13 cellular contexts compared by ENCODE assay signal in genomic region chr21:42263591-42264131, GRCh38. TPM values are rescaled to one million over a fixed set of nuclear protein-coding genes. Genes with fewer than 3 reads are reported as not detected.
DNase-seq lines count a peak whose midpoint lies in the region; ATAC-seq and TF ChIP-seq lines count a peak whose summit lies in the region.
"Had no signal": no experiment of that assay in that cellular context is flagged by ENCODE, and none has a peak within 500 bp of the region (broad histone marks: within the 10 kb centered on the region; RNA-seq: fewer than 3 reads in every experiment).

No MANE protein-coding gene starts in this region.

- H3K36me3 Mint-ChIP-seq in GM23338 (ENCODE audit: low read depth), result no peaks in the 10 kb centered on the region; the same call in 2 of the 3 replicates

- TF ChIP-seq CTCF in GM23338 (conservative IDR thresholded peaks at IDR 0.05; ENCODE audit: low read depth in 2 of 2) (no peak), foreskin fibroblast (IDR thresholded peaks at IDR 0.05; ENCODE audit: low read depth, low read length) (no peak)

- H3K9me2 ChIP-seq in GM23338 (ENCODE audit: insufficient read depth), result no peaks in the 10 kb centered on the region

- intact Hi-C loops in left ventricle myocardium superior (cut with micrococcal nuclease) (no loop called here), head of caudate nucleus (cut with DNase I) (no loop called here)

- no peaks in the 10 kb centered on the region for H3F3A ChIP-seq in GM23338 (replicated peaks; ENCODE audit: low read depth)

- H3K27ac Mint-ChIP-seq in GM23338, result no peak overlapping the region

- no peaks in the 10 kb centered on the region for H3K9me3 Mint-ChIP-seq in GM23338
- H3K9me3 Mint-ChIP-seq: CD8-positive, alpha-beta memory T cell; neural crest cell had no signal

- H3K4me3 ChIP-seq in GM23338 (no peak overlapping the region), foreskin fibroblast (ENCODE audit: low read depth in 1 of 2, low read length in 2 of 2) (no peak overlapping the region)

- H3K4me2 ChIP-seq in GM23338, result no peak overlapping the region

- no peak overlapping the region for H3K4me3 Mint-ChIP-seq in GM23338
- H3K4me3 Mint-ChIP-seq: CD8-positive, alpha-beta memory T cell; neural crest cell had no signal

- no peaks in the 10 kb centered on the region for H3K27me3 ChIP-seq in GM23338 (ENCODE audit: insufficient read depth)

- no peaks in the 10 kb centered on the region for H4K20me1 ChIP-seq in GM23338 (replicated peaks; ENCODE audit: insufficient read depth)

- DNase-seq in GM23338 (ENCODE audit: low spot score) (peak; percentile 26), amniotic epithelial cell (ENCODE audit: low read depth) (peak; percentile 16), left ventricle myocardium superior (peak; percentile 52), pulmonary artery endothelial cell (ENCODE audit: low read depth, low spot score) (peak; percentile 84), head of caudate nucleus (no peak), foreskin fibroblast (no peak)
- DNase-seq: activated naive CD4-positive, alpha-beta T cell; CD8-positive, alpha-beta memory T cell; NCI-H510A treated with DMSO at 0.1 percent for 48 hours; stimulated activated CD4-positive, alpha-beta T cell treated with anti-CD3 and anti-CD28 coated beads, Interleukin-1b, Interleukin-23, amount 100 ng/mL, for 48 hours had no signal

- no peaks in the 10 kb centered on the region for H3K4me1 ChIP-seq in GM23338 (ENCODE audit: insufficient read depth)

- no peaks in the 10 kb centered on the region for H3K36me3 ChIP-seq in GM23338 (ENCODE audit: insufficient read depth)

- H3K4me1 Mint-ChIP-seq in GM23338, result peaks cover 17% of the 10 kb centered on the region

- ATAC-seq in GM23338 (no peak; the same call in 2 of the 3 replicates), left ventricle myocardium superior (peak; percentile 23), GM18907 (IDR thresholded peaks at IDR 0.05; ENCODE audit: unreplicated experiment) (no peak), HG03095 (IDR thresholded peaks at IDR 0.05; ENCODE audit: unreplicated experiment) (no peak)

- peaks cover 5% of the 10 kb centered on the region for H3K27me3 Mint-ChIP-seq in GM23338 (ENCODE audit: insufficient read depth, low read depth, poor library complexity)

- no peak overlapping the region for H3K27ac ChIP-seq in GM23338 (ENCODE audit: low read depth)

- H2AFZ ChIP-seq in GM23338, result no peak overlapping the region

- no peaks in the 10 kb centered on the region for H3K79me2 ChIP-seq in GM23338 (replicated peaks; ENCODE audit: insufficient read depth)

TF ChIP-seq in GM23338, 12 proteins besides CTCF, POLR2A, EP300 and RAD21:
- no peak for TF ChIP-seq ZNF114 (CRISPR knock-in tag; IDR thresholded peaks at IDR 0.05)
- no peak for TF ChIP-seq STAT1 (IDR thresholded peaks at IDR 0.05; ENCODE audit: unreplicated experiment)
TF ChIP-seq in GM23338: peak in this region for 0.

RNA-seq across cellular contexts. Expression of gene ABCG1, which starts 44.7 kb away (rescaled TPM):
- total RNA-seq in GM23338 (2014; rRNA removed; shearing (Covaris generic)), result 4.4 and 7.3 TPM in 2 replicates
- 1.3 and 1.7 TPM in 2 replicates for polyA plus RNA-seq in GM23338 (2016; fragmentation: Nextera tagmentation; extraction: Ambion mirVana)
- total RNA-seq in left ventricle myocardium superior (11.1 TPM), pulmonary artery endothelial cell (19.5 and 37.8 TPM in 2 replicates)

RNA-seq across cellular contexts. Expression of gene TFF3, which starts 51.5 kb away (rescaled TPM):
- 1.2 TPM in 1 of 2 replicates, not detected in the other for total RNA-seq in GM23338 (2014; rRNA removed; shearing (Covaris generic))
- 3.1 and 3.3 TPM in 2 replicates for polyA plus RNA-seq in GM23338 (2016; fragmentation: Nextera tagmentation; extraction: Ambion mirVana)
- total RNA-seq in left ventricle myocardium superior (5.3 TPM), pulmonary artery endothelial cell (not detected in 2 replicates)
- total RNA-seq: CD8-positive, alpha-beta memory T cell; neural crest cell had no signal
- polyA plus RNA-seq: CD8-positive, alpha-beta memory T cell had no signal

Comparison
In these comparisons a context has a peak if more than half of its experiments do, and no peak if none do; other contexts are left out.
1. DNase-seq: peak in GM23338 (single experiment), amniotic epithelial cell (single experiment), left ventricle myocardium superior (single experiment) and pulmonary artery endothelial cell (single experiment); none in head of caudate nucleus (0 of 42) and foreskin fibroblast (0 of 2).